27 cellular contexts compared by ENCODE assay signal in the genomic region with DNA sequence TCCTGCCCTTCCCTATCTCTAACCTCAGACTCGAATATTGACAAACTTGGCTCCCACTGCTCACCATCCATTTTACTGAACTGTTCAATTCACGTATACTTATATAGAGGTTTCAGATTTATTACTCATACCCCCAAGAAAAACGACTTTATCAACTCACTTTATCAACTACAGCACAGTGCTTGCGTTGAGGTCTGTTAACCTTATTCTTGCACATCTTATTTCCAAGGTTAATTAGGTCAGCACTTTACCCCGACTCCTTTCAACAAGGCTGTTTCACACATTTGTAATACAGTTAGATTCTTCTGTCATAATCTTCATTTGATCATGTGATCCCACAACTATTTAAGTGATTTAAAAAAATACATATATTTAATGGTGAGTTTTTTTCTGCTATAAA.
"Had no signal": no experiment of that assay in that cellular context is flagged by ENCODE, and none has a peak within 500 bp of the region (broad histone marks: within the 10 kb centered on the region; RNA-seq: fewer than 3 reads in every experiment).

No MANE protein-coding gene starts in this region.

- ATAC-seq: activated CD4-positive, CD25-positive, alpha-beta regulatory T cell treated with anti-CD3 and anti-CD28 coated beads, Interleukin-2, amount 50 U/mL, for 24 hours; gastrocnemius medialis; left lung; lower lobe of right lung; natural killer cell; stimulated activated naive B cell treated with anti-CD40 and anti-IgM and Interleukin-4, amounts not matched to agents 10 μg/mL and 1 μg/mL and 100 μg/mL, for 72 hours; T-cell had no signal

- H3K36me3 Mint-ChIP-seq: natural killer cell; neural progenitor cell; stimulated activated naive B cell treated with anti-CD40 and anti-IgM and Interleukin-4, amounts not matched to agents 10 μg/mL and 1 μg/mL and 100 μg/mL, for 72 hours; T-cell had no signal

- H3K9me3 Mint-ChIP-seq: natural killer cell, neural progenitor cell, T-cell had no signal

- DNase-seq: activated CD4-positive, alpha-beta T cell treated with anti-CD3 and anti-CD28 coated beads, Interleukin-2, amount 10 ng/mL, durations not matched to agents 7 days and 5 days; activated CD8-positive, alpha-beta memory T cell treated with anti-CD3 and anti-CD28 coated beads, Interleukin-2, amount 50 U/mL, for 48 hours; activated gamma-delta T cell; activated naive CD4-positive, alpha-beta T cell treated with anti-CD3 and anti-CD28 coated beads, Interleukin-2, amount 10 ng/mL, durations not matched to agents 7 days and 5 days; cerebellar nuclear complex; colonic mucosa; dorsolateral prefrontal cortex; effector memory CD4-positive, alpha-beta T cell; erythroblast; gastrocnemius medialis; glutamatergic neuron; left lung; lower lobe of right lung; mesenchymal stem cell; natural killer cell; stimulated activated CD4-positive, alpha-beta T cell treated with anti-CD3 and anti-CD28 coated beads, Interleukin-1b, Interleukin-23, amount 100 ng/mL, for 48 hours; stimulated activated CD4-positive, alpha-beta T cell treated with anti-CD3 and anti-CD28 coated beads, Interleukin-4, amount 100 ng/mL, for 4 hours; stimulated activated CD8-positive, alpha-beta memory T cell treated with anti-CD3 and anti-CD28 coated beads, Interleukin-4, amount 100 ng/mL, for 48 hours; stimulated activated naive B cell treated with anti-CD40 and anti-IgM and Interleukin-4, amounts not matched to agents 10 μg/mL and 1 μg/mL and 100 μg/mL, for 72 hours; T-cell; transverse colon; WERI-Rb-1 had no signal

- H3K36me3 ChIP-seq: colonic mucosa, gastrocnemius medialis, left lung, lower lobe of right lung, neural progenitor cell, right atrium auricular region, transverse colon, WERI-Rb-1 had no signal

- H3K9ac ChIP-seq: neural progenitor cell had no signal

- H2AFZ ChIP-seq: neural progenitor cell had no signal

- H3K27me3 ChIP-seq: colonic mucosa, dorsolateral prefrontal cortex, gastrocnemius medialis, left lung, neural progenitor cell, right atrium auricular region, transverse colon had no signal

- H3K27me3 Mint-ChIP-seq: activated CD4-positive, alpha-beta T cell treated with anti-CD3 and anti-CD28 coated beads, Interleukin-2, amount 10 ng/mL, durations not matched to agents 7 days and 5 days; activated naive CD4-positive, alpha-beta T cell treated with anti-CD3 and anti-CD28 coated beads, Interleukin-2, amount 10 ng/mL, durations not matched to agents 7 days and 5 days; stimulated activated naive B cell treated with anti-CD40 and anti-IgM and Interleukin-4, amounts not matched to agents 10 μg/mL and 1 μg/mL and 100 μg/mL, for 72 hours; T-cell had no signal

- H3K4me3 ChIP-seq: colonic mucosa, dorsolateral prefrontal cortex, gastrocnemius medialis, left lung, lower lobe of right lung, neural progenitor cell, right atrium auricular region, smooth muscle cell, transverse colon had no signal

- H3K27ac ChIP-seq: colonic mucosa, dorsolateral prefrontal cortex, gastrocnemius medialis, left lung, lower lobe of right lung, neural progenitor cell, right atrium auricular region, transverse colon, WERI-Rb-1 had no signal

- H3K27ac Mint-ChIP-seq: activated CD4-positive, alpha-beta T cell treated with anti-CD3 and anti-CD28 coated beads, Interleukin-2, amount 10 ng/mL, durations not matched to agents 7 days and 5 days; activated naive CD4-positive, alpha-beta T cell treated with anti-CD3 and anti-CD28 coated beads, Interleukin-2, amount 10 ng/mL, durations not matched to agents 7 days and 5 days; natural killer cell; neural progenitor cell; stimulated activated naive B cell treated with anti-CD40 and anti-IgM and Interleukin-4, amounts not matched to agents 10 μg/mL and 1 μg/mL and 100 μg/mL, for 72 hours had no signal

- H3K4me1 ChIP-seq: colonic mucosa, gastrocnemius medialis, left lung, lower lobe of right lung, right atrium auricular region had no signal

- H3K4me3 Mint-ChIP-seq: activated CD4-positive, alpha-beta T cell treated with anti-CD3 and anti-CD28 coated beads, Interleukin-2, amount 10 ng/mL, durations not matched to agents 7 days and 5 days; activated naive CD4-positive, alpha-beta T cell treated with anti-CD3 and anti-CD28 coated beads, Interleukin-2, amount 10 ng/mL, durations not matched to agents 7 days and 5 days; natural killer cell; neural progenitor cell; stimulated activated naive B cell treated with anti-CD40 and anti-IgM and Interleukin-4, amounts not matched to agents 10 μg/mL and 1 μg/mL and 100 μg/mL, for 72 hours; T-cell had no signal

- H3K4me2 ChIP-seq: neural progenitor cell, smooth muscle cell had no signal

- FAIRE-seq: islet of Langerhans had no signal

- H3K4me1 Mint-ChIP-seq: neural progenitor cell had no signal

- H3K9me3 ChIP-seq: colonic mucosa, gastrocnemius medialis, left lung, lower lobe of right lung, right atrium auricular region, transverse colon had no signal
